8 cellular contexts compared by ENCODE assay signal in the genomic region with DNA sequence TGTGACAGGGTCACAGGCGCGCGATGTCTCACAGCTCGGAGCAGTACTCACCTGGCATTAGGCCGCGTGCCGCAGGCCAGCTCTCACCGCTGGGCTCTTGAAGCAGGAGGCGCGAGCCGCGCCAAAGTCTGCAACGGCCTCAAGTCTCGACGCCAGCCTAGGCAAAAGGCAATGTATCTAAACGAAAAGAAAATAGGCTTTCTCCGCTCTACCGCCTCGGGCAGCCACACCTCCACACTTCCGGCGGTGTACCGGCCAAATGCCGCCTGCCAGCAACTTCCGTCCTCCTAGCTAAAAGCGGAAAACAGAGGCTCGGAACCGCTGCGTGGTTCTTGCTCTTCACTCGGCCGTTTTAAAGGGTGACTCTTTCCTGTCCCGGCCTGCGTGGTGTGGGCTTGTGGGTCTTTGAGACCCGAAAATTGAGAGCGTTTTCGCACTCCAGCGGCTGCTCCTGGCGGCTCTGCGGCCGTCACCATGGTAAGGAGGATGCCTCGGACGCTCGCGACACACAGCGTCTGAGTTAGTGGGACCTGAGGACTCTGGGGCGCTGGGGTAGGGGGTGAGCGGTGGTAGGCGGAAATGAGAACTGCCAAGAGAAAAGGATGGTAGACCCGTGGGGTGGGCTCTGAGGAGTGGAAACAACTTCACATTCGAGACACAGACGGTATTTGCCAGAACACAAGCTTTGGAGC. TPM values are rescaled to one million over a fixed set of nuclear protein-coding genes. Genes with fewer than 3 reads are reported as not detected.
A peak's percentile ranks its signal among the peaks of the same experiment; 100 is the strongest.
DNase-seq lines count a peak whose midpoint lies in the region; ATAC-seq and TF ChIP-seq lines count a peak whose summit lies in the region.

A gene with protein sequence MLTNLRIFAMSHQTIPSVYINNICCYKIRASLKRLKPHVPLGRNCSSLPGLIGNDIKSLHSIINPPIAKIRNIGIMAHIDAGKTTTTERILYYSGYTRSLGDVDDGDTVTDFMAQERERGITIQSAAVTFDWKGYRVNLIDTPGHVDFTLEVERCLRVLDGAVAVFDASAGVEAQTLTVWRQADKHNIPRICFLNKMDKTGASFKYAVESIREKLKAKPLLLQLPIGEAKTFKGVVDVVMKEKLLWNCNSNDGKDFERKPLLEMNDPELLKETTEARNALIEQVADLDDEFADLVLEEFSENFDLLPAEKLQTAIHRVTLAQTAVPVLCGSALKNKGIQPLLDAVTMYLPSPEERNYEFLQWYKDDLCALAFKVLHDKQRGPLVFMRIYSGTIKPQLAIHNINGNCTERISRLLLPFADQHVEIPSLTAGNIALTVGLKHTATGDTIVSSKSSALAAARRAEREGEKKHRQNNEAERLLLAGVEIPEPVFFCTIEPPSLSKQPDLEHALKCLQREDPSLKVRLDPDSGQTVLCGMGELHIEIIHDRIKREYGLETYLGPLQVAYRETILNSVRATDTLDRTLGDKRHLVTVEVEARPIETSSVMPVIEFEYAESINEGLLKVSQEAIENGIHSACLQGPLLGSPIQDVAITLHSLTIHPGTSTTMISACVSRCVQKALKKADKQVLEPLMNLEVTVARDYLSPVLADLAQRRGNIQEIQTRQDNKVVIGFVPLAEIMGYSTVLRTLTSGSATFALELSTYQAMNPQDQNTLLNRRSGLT (minus strand): TSS at position 231 of the 692 bp plus-strand sequence. CDS start 3,375 bp downstream, outside the sequence.
A gene (plus strand): TSS at position 363 of the 692 bp plus-strand sequence. CDS start 112 bp downstream, at position 475.

- TF ChIP-seq CTCF in GM13976 (IDR thresholded peaks at IDR 0.05; ENCODE audit: borderline replicate concordance, control extremely low read depth, extremely low read depth, insufficient read depth, missing control alignments) = no peak
- no peak for TF ChIP-seq CTCF in progenitor cell of endocrine pancreas (IDR thresholded peaks at IDR 0.05; ENCODE audit: unreplicated experiment)

- intact Hi-C loops in T-helper 1 cell treated with Interleukin-12 subunit alpha and Interleukin-12 subunit beta and Interleukin-4 antibody, amounts not matched to agents 30 ng/mL and 1 ng/mL, for 36 hours (cut with micrococcal nuclease) = loop anchor here (1.0 to 10.0 kb wide), 20 partner anchors 82 to 1635 kb away; a partner anchor contains a TSS
- intact Hi-C loops in left cardiac atrium (cut with DNase I) = loop anchor here (2.0 to 10.0 kb wide), 2 partner anchors 148 to 152 kb away; no protein-coding TSS in a partner anchor

- DNase-seq in GM13976 (ENCODE audit: low spot score) = peak; percentile 87
- peak; percentile 76 for DNase-seq in NCI-H146 treated with DMSO at 0.1 percent for 48 hours (lab: John Stamatoyannopoulos, UW; ENCODE audit: unreplicated experiment)
- DNase-seq in amniotic stem cell (lab: John Stamatoyannopoulos, UW) = peak; percentile 83
- DNase-seq in left cardiac atrium = peak; percentile 93
- DNase-seq in progenitor cell of endocrine pancreas (ENCODE audit: low spot score, unreplicated experiment) = peak; percentile 78
- DNase-seq in ureter (ENCODE audit: low spot score) = peak; percentile 94

- ATAC-seq in HG02870 (IDR thresholded peaks at IDR 0.05; ENCODE audit: unreplicated experiment) = peak; percentile 81
- peak; percentile 99 for ATAC-seq in left cardiac atrium

- no peaks in the 10 kb centered on the region for H3K27me3 Mint-ChIP-seq in progenitor cell of endocrine pancreas

- H3K36me3 Mint-ChIP-seq in progenitor cell of endocrine pancreas (ENCODE audit: insufficient read depth) = peaks cover 10% of the 10 kb centered on the region

- peak within 1 kb of the TSS; percentile 98 for H3K27ac Mint-ChIP-seq in progenitor cell of endocrine pancreas

- peaks cover 23% of the 10 kb centered on the region for H3K4me1 Mint-ChIP-seq in progenitor cell of endocrine pancreas (ENCODE audit: low read depth)

- in situ Hi-C loops in GM13976 (cut with MboI; ENCODE audit: low sequenced_read_pairs, unreplicated experiment) = no loop called here

- H3K4me3 Mint-ChIP-seq in progenitor cell of endocrine pancreas (ENCODE audit: low read depth) = peak within 1 kb of the TSS; percentile 99

- H3K9me3 Mint-ChIP-seq in progenitor cell of endocrine pancreas (ENCODE audit: low read depth) = no peaks in the 10 kb centered on the region

RNA-seq across cellular contexts. Expression of the first gene that starts in this region (rescaled TPM):
- 26.9 and 30.8 TPM in 2 replicates for total RNA-seq in T-helper 1 cell treated with Interleukin-12 subunit alpha and Interleukin-12 subunit beta and Interleukin-4 antibody, amounts not matched to agents 30 ng/mL and 1 ng/mL, for 36 hours
- total RNA-seq in left cardiac atrium (10 to 100 TPM; 24.8 to 27.8 TPM), progenitor cell of endocrine pancreas (32.9 and 35.6 TPM in 2 replicates), ureter (31.0 TPM)

RNA-seq across cellular contexts. Expression of the second gene that starts in this region (rescaled TPM):
- total RNA-seq in T-helper 1 cell treated with Interleukin-12 subunit alpha and Interleukin-12 subunit beta and Interleukin-4 antibody, amounts not matched to agents 30 ng/mL and 1 ng/mL, for 36 hours = 58.2 and 70.1 TPM in 2 replicates
- total RNA-seq in left cardiac atrium = 10 to 100 TPM; 42.1 to 71.8 TPM
- 74.8 and 78.3 TPM in 2 replicates for total RNA-seq in progenitor cell of endocrine pancreas
- 66.0 TPM for total RNA-seq in ureter

Comparison
In these comparisons a context has a peak if more than half of its experiments do, and no peak if none do; other contexts are left out.
1. Peak in every context shown above with its lines: DNase-seq and ATAC-seq.